22 cellular contexts compared by ENCODE assay signal in genomic region chr4:160319868-160320260, GRCh38.
"Had no signal": no experiment of that assay in that cellular context is flagged by ENCODE, and none has a peak within 500 bp of the region (broad histone marks: within the 10 kb centered on the region; RNA-seq: fewer than 3 reads in every experiment).

No MANE protein-coding gene starts in this region.

- H3K27me3 ChIP-seq: dorsolateral prefrontal cortex, foreskin keratinocyte, neutrophil, sigmoid colon, stomach, transverse colon had no signal

- H3K36me3 ChIP-seq: neutrophil, sigmoid colon, stomach, thoracic aorta, transverse colon had no signal

- H3K9me3 ChIP-seq: mucosa of descending colon, neutrophil, psoas muscle, sigmoid colon, stomach, thoracic aorta, transverse colon had no signal

- H3K4me1 ChIP-seq: psoas muscle, sigmoid colon, stomach, transverse colon had no signal

- DNase-seq: cortex of kidney; dorsolateral prefrontal cortex; effector CD8-positive, alpha-beta T cell; immature natural killer cell; kidney; left colon; left ventricle myocardium superior; mucosa of descending colon; naive thymus-derived CD8-positive, alpha-beta T cell; psoas muscle; sigmoid colon; stimulated activated CD4-positive, alpha-beta T cell treated with anti-CD3 and anti-CD28 coated beads, Interleukin-2, amount 100 ng/mL, for 24 hours; stimulated activated CD4-positive, alpha-beta T cell treated with anti-CD3 and anti-CD28 coated beads, Interleukin-4, amount 100 ng/mL, for 4 hours; stimulated activated naive B cell treated with anti-CD40 and anti-IgM and Interleukin-4, amounts not matched to agents 10 μg/mL and 1 μg/mL and 100 μg/mL, for 72 hours; stomach; substantia nigra; transverse colon had no signal

- ATAC-seq: left colon; left ventricle myocardium superior; mucosa of descending colon; naive thymus-derived CD8-positive, alpha-beta T cell; psoas muscle; stimulated activated naive B cell treated with anti-CD40 and anti-IgM and Interleukin-4, amounts not matched to agents 10 μg/mL and 1 μg/mL and 100 μg/mL, for 72 hours had no signal

- H3K27ac ChIP-seq: dorsolateral prefrontal cortex, foreskin keratinocyte, neutrophil, psoas muscle, sigmoid colon, skin epidermis, stomach, thoracic aorta, transverse colon had no signal

- H3K4me3 ChIP-seq: dorsolateral prefrontal cortex, lung, mucosa of descending colon, psoas muscle, sigmoid colon, skin epidermis, stomach, thoracic aorta, transverse colon had no signal
